ENCODE assay signal across 20 cellular contexts in the genomic region with DNA sequence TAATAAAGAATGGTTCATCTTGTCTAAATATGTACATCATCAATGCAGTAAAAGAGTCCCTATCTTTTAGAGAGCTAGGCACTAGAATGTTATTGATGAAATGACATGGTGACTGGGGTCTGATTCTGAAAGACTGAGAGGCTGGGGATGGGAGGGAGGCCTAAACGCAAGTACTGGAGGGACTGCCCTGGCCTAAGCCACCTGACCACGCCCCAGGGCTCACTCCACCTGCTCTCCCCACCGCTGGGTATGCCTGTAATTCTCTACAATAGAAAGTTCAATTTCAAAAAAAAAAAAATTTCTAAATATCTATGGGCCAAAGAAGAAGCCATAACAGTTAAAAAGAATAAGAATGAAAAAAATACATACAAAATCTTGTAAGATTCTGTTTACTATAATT.
A peak's percentile ranks its signal among the peaks of the same experiment; 100 is the strongest.
DNase-seq lines count a peak whose midpoint lies in the region; ATAC-seq and TF ChIP-seq lines count a peak whose summit lies in the region.
"Had no signal": no experiment of that assay in that cellular context is flagged by ENCODE, and none has a peak within 500 bp of the region (broad histone marks: within the 10 kb centered on the region; RNA-seq: fewer than 3 reads in every experiment).

No MANE protein-coding gene starts in this region.

- TF ChIP-seq POLR2A in gastrocnemius medialis (IDR thresholded peaks at IDR 0.05): no peak

- H3K9me3 Mint-ChIP-seq in natural killer cell: no peaks in the 10 kb centered on the region
- H3K9me3 Mint-ChIP-seq in natural killer cell treated with Interleukin-12 subunit alpha and Interleukin-12 subunit beta and Interleukin-15 and Interleukin-18, amount 100 ng/mL, for 72 hours: no peaks in the 10 kb centered on the region
- no peaks in the 10 kb centered on the region for H3K9me3 Mint-ChIP-seq in naive thymus-derived CD4-positive, alpha-beta T cell
- H3K9me3 Mint-ChIP-seq: CD4-positive, CD25-positive, alpha-beta regulatory T cell; GM23338; IgD-negative memory B cell had no signal

- no peak overlapping the region for H3K4me3 ChIP-seq in naive thymus-derived CD4-positive, alpha-beta T cell (ENCODE audit: low read length)
- H3K4me3 ChIP-seq in gastrocnemius medialis (no peak overlapping the region), left lung (no peak overlapping the region)
- H3K4me3 ChIP-seq: GM23338 had no signal

- H3K36me3 Mint-ChIP-seq in natural killer cell (no peaks in the 10 kb centered on the region), T-helper 17 cell (ENCODE audit: low read depth) (no peaks in the 10 kb centered on the region)
- no peaks in the 10 kb centered on the region for H3K36me3 Mint-ChIP-seq in natural killer cell treated with Interleukin-12 subunit alpha and Interleukin-12 subunit beta and Interleukin-15 and Interleukin-18, amount 100 ng/mL, for 72 hours
- peaks cover 0 to 8% (median 0%) of the 10 kb centered on the region in 5 donors for H3K36me3 Mint-ChIP-seq in naive thymus-derived CD4-positive, alpha-beta T cell

- H3K27ac Mint-ChIP-seq in natural killer cell (peak overlapping the region; percentile 42 to 52), T-helper 17 cell (peak overlapping the region; percentile 80)
- peak overlapping the region in 1 of 2 donors; percentile 11 for H3K27ac Mint-ChIP-seq in natural killer cell treated with Interleukin-12 subunit alpha and Interleukin-12 subunit beta and Interleukin-15 and Interleukin-18, amount 100 ng/mL, for 72 hours
- peak overlapping the region in 6 of 9 donors; percentile 5 to 80 (median 30) for H3K27ac Mint-ChIP-seq in naive thymus-derived CD4-positive, alpha-beta T cell
- H3K27ac Mint-ChIP-seq: GM23338, IgD-negative memory B cell had no signal

- ATAC-seq in natural killer cell (no peak), T-helper 17 cell (no peak), gastrocnemius medialis (no peak), HG02884 (IDR thresholded peaks at IDR 0.05; ENCODE audit: unreplicated experiment) (no peak), GM19351 (IDR thresholded peaks at IDR 0.05; ENCODE audit: unreplicated experiment) (no peak), left lung (no peak)
- no peak for ATAC-seq in natural killer cell treated with Interleukin-12 subunit alpha and Interleukin-12 subunit beta and Interleukin-15 and Interleukin-18, amount 100 ng/mL, for 72 hours
- no peak for ATAC-seq in naive thymus-derived CD4-positive, alpha-beta T cell
- ATAC-seq: GM23338, HepG2 had no signal

- no peaks in the 10 kb centered on the region for H3K27me3 ChIP-seq in naive thymus-derived CD4-positive, alpha-beta T cell (ENCODE audit: control insufficient read depth in 2 of 2, insufficient read depth in 2 of 2, low read length in 2 of 2)
- H3K27me3 ChIP-seq in gastrocnemius medialis (no peaks in the 10 kb centered on the region), left lung (no peaks in the 10 kb centered on the region)
- H3K27me3 ChIP-seq: BE2C had no signal

- H3K27ac ChIP-seq in naive thymus-derived CD4-positive, alpha-beta T cell (ENCODE audit: low read depth, low read length): no peak overlapping the region
- H3K27ac ChIP-seq in gastrocnemius medialis (peak overlapping the region; percentile 4 to 89 (median 84)), left lung (no peak overlapping the region)

- peaks cover 0 to 27% of the 10 kb centered on the region in 2 donors for H3K4me1 ChIP-seq in naive thymus-derived CD4-positive, alpha-beta T cell (ENCODE audit: control insufficient read depth in 2 of 2, insufficient read depth in 2 of 2, low read length in 2 of 2)
- H3K4me1 ChIP-seq in gastrocnemius medialis (peaks cover 76 to 81% of the 10 kb centered on the region in 2 donors), left lung (peaks cover 0 to 41% of the 10 kb centered on the region in 2 donors)
- H3K4me1 ChIP-seq: BE2C, Caco-2 had no signal

- POLR2A ChIA-PET in naive thymus-derived CD4-positive, alpha-beta T cell (lab: Charles Lee): interaction anchor here (0.6 kb wide), 1 partner anchor 24 kb away, joined by 3 read pairs; no protein-coding TSS in a partner anchor

- H3K9me3 ChIP-seq in T-helper 17 cell (ENCODE audit: control insufficient read depth, low read length, poor library complexity, severe bottlenecking) (no peaks in the 10 kb centered on the region), gastrocnemius medialis (no peaks in the 10 kb centered on the region), left lung (no peaks in the 10 kb centered on the region)
- no peaks in the 10 kb centered on the region for H3K9me3 ChIP-seq in naive thymus-derived CD4-positive, alpha-beta T cell (ENCODE audit: control insufficient read depth in 2 of 3, low read length in 3 of 3)
- H3K9me3 ChIP-seq: BE2C, Caco-2 had no signal

- in situ Hi-C loops in gastrocnemius medialis (cut with MboI; ENCODE audit: low sequenced_read_pairs in 4 of 4): no loop called here

- intact Hi-C loops in natural killer cell (cut with micrococcal nuclease): no loop called here
- intact Hi-C loops in naive thymus-derived CD4-positive, alpha-beta T cell (cut with micrococcal nuclease): no loop called here
- intact Hi-C loops in gastrocnemius medialis (cut with DNase I; ENCODE audit: low total_unique reads): no loop called here
- intact Hi-C loops in left lung (cut with DNase I): no loop called here

- H3K27me3 Mint-ChIP-seq in natural killer cell (ENCODE audit: low read depth in 2 of 2) (no peaks in the 10 kb centered on the region), T-helper 17 cell (no peaks in the 10 kb centered on the region)
- H3K27me3 Mint-ChIP-seq in natural killer cell treated with Interleukin-12 subunit alpha and Interleukin-12 subunit beta and Interleukin-15 and Interleukin-18, amount 100 ng/mL, for 72 hours: no peaks in the 10 kb centered on the region
- H3K27me3 Mint-ChIP-seq in naive thymus-derived CD4-positive, alpha-beta T cell: no peaks in the 10 kb centered on the region
- H3K27me3 Mint-ChIP-seq: CD4-positive, CD25-positive, alpha-beta regulatory T cell; IgD-negative memory B cell had no signal

- DNase-seq in natural killer cell (no peak), T-helper 17 cell (no peak), gastrocnemius medialis (no peak), left lung (no peak)
- DNase-seq in natural killer cell treated with Interleukin-12 subunit alpha and Interleukin-12 subunit beta and Interleukin-15 and Interleukin-18, amount 100 ng/mL, for 72 hours (ENCODE audit: low spot score): no peak
- no peak for DNase-seq in naive thymus-derived CD4-positive, alpha-beta T cell
- DNase-seq: ACHN; BE2C; C1 segment of cervical spinal cord; Caco-2; CD4-positive, CD25-positive, alpha-beta regulatory T cell; DMS153; DMS79; GDM1; HCEC 1CT had no signal

- H3K4me3 Mint-ChIP-seq in natural killer cell (no peak overlapping the region), T-helper 17 cell (no peak overlapping the region)
- H3K4me3 Mint-ChIP-seq in natural killer cell treated with Interleukin-12 subunit alpha and Interleukin-12 subunit beta and Interleukin-15 and Interleukin-18, amount 100 ng/mL, for 72 hours: no peak overlapping the region
- no peak overlapping the region for H3K4me3 Mint-ChIP-seq in naive thymus-derived CD4-positive, alpha-beta T cell
- H3K4me3 Mint-ChIP-seq: CD4-positive, CD25-positive, alpha-beta regulatory T cell; GM23338; IgD-negative memory B cell had no signal

- CTCF ChIA-PET in naive thymus-derived CD4-positive, alpha-beta T cell (lab: Charles Lee): no interaction called here

- TF ChIP-seq CTCF in natural killer cell (IDR thresholded peaks at IDR 0.05): no peak
- no peak for TF ChIP-seq CTCF in gastrocnemius medialis (IDR thresholded peaks at IDR 0.05 in 4 of 5, conservative IDR thresholded peaks at IDR 0.05 in 1 of 5)
- TF ChIP-seq CTCF in left lung (IDR thresholded peaks at IDR 0.05): no peak

- H3K4me1 Mint-ChIP-seq in natural killer cell: peaks cover 68 to 72% of the 10 kb centered on the region in 2 donors
- H3K4me1 Mint-ChIP-seq in natural killer cell treated with Interleukin-12 subunit alpha and Interleukin-12 subunit beta and Interleukin-15 and Interleukin-18, amount 100 ng/mL, for 72 hours (ENCODE audit: low read depth in 2 of 2): peaks cover 16 to 38% of the 10 kb centered on the region in 2 donors
- H3K4me1 Mint-ChIP-seq in T-helper 17 cell: peaks cover 41% of the 10 kb centered on the region
- H3K4me1 Mint-ChIP-seq in naive thymus-derived CD4-positive, alpha-beta T cell: peaks cover 26 to 86% (median 80%) of the 10 kb centered on the region in 7 donors

- peaks cover 0 to 4% (median 0%) of the 10 kb centered on the region in 3 experiments for H3K36me3 ChIP-seq in naive thymus-derived CD4-positive, alpha-beta T cell (ENCODE audit: control insufficient read depth in 2 of 3, insufficient read depth in 3 of 3, low read length in 3 of 3)
- H3K36me3 ChIP-seq in gastrocnemius medialis (no peaks in the 10 kb centered on the region), left lung (peaks cover 0 to 3% of the 10 kb centered on the region in 2 donors)
- H3K36me3 ChIP-seq: BE2C had no signal

Comparison
In these comparisons a context has a peak if more than half of its experiments do, and no peak if none do; other contexts are left out.
1. H3K27ac ChIP-seq: peak in gastrocnemius medialis (4 of 4); none in naive thymus-derived CD4-positive, alpha-beta T cell (single experiment) and left lung (0 of 2).